ENCODE assay signal across 8 cellular contexts in genomic region chr18:24019641-24020331, GRCh38. TPM values are rescaled to one million over a fixed set of nuclear protein-coding genes. Genes with fewer than 3 reads are reported as not detected.
DNase-seq lines count a peak whose midpoint lies in the region; ATAC-seq and TF ChIP-seq lines count a peak whose summit lies in the region.

No MANE protein-coding gene starts in this region.

- H3K4me1 Mint-ChIP-seq in activated T-helper 1 cell treated with anti-CD3 and anti-CD28 coated beads, Interleukin-12 subunit alpha, Interleukin-12 subunit beta, Interleukin-2, Interleukin-4 antibody, amounts not matched to agents 30 ng/mL and 10 ng/mL and 1 ng/mL, durations not matched to agents 14 hours and 24 hours and 36 hours (ENCODE audit: low read depth) = peaks cover 90% of the 10 kb centered on the region

- no peak for TF ChIP-seq CTCF in gastroesophageal sphincter (IDR thresholded peaks at IDR 0.05)

- no peak overlapping the region for H3K4me3 ChIP-seq in Jurkat, Clone E6-1 (ENCODE audit: low read length)
- H3K4me3 ChIP-seq in gastroesophageal sphincter = no peak overlapping the region

- no peaks in the 10 kb centered on the region for H3K9me3 Mint-ChIP-seq in activated T-helper 1 cell treated with anti-CD3 and anti-CD28 coated beads, Interleukin-12 subunit alpha, Interleukin-12 subunit beta, Interleukin-2, Interleukin-4 antibody, amounts not matched to agents 30 ng/mL and 10 ng/mL and 1 ng/mL, durations not matched to agents 14 hours and 24 hours and 36 hours

- peak; percentile 77 for ATAC-seq in GM21423 (IDR thresholded peaks at IDR 0.05; ENCODE audit: unreplicated experiment)
- ATAC-seq in gastroesophageal sphincter = no peak

- TF ChIP-seq POLR2A in gastroesophageal sphincter (IDR thresholded peaks at IDR 0.05) = no peak

- peak overlapping the region; percentile 80 for H3K4me3 Mint-ChIP-seq in activated T-helper 1 cell treated with anti-CD3 and anti-CD28 coated beads, Interleukin-12 subunit alpha, Interleukin-12 subunit beta, Interleukin-2, Interleukin-4 antibody, amounts not matched to agents 30 ng/mL and 10 ng/mL and 1 ng/mL, durations not matched to agents 14 hours and 24 hours and 36 hours

- intact Hi-C loops in activated T-helper 1 cell treated with anti-CD3 and anti-CD28 coated beads, Interleukin-12 subunit alpha, Interleukin-12 subunit beta, Interleukin-2, Interleukin-4 antibody, amounts not matched to agents 30 ng/mL and 10 ng/mL and 1 ng/mL, durations not matched to agents 14 hours and 24 hours and 36 hours (cut with micrococcal nuclease) = loop anchor here (1.0 to 10.0 kb wide), 15 partner anchors 8 to 945 kb away; partner anchors contain the start of genes CABYR, NPC1, RIOK3 and RMC1

- H3K27me3 Mint-ChIP-seq in activated T-helper 1 cell treated with anti-CD3 and anti-CD28 coated beads, Interleukin-12 subunit alpha, Interleukin-12 subunit beta, Interleukin-2, Interleukin-4 antibody, amounts not matched to agents 30 ng/mL and 10 ng/mL and 1 ng/mL, durations not matched to agents 14 hours and 24 hours and 36 hours (ENCODE audit: insufficient read depth) = no peaks in the 10 kb centered on the region

- peaks cover 0 to 30% (median 0%) of the 10 kb centered on the region in 3 donors for H3K4me1 ChIP-seq in gastroesophageal sphincter

- H3K27ac ChIP-seq in gastroesophageal sphincter = no peak overlapping the region

- peak; percentile 24 for DNase-seq in GDM1 (lab: John Stamatoyannopoulos, UW)
- peak; percentile 95 for DNase-seq in Jurkat, Clone E6-1 (ENCODE audit: low read depth, low spot score)
- peak; percentile 71 for DNase-seq in activated T-helper 1 cell treated with anti-CD3 and anti-CD28 coated beads, Interleukin-12 subunit alpha, Interleukin-12 subunit beta, Interleukin-2, Interleukin-4 antibody, amounts not matched to agents 30 ng/mL and 10 ng/mL and 1 ng/mL, durations not matched to agents 14 hours and 24 hours and 36 hours (ENCODE audit: low spot score)
- peak; percentile 6 to 63 (median 36) for DNase-seq in stimulated activated naive CD4-positive, alpha-beta T cell (lab: John Stamatoyannopoulos, UW)
- DNase-seq in NCI-H2171 treated with DMSO at 0.1 percent for 48 hours (lab: John Stamatoyannopoulos, UW) = no peak
- no peak for DNase-seq in NCI-H146 treated with DMSO at 0.1 percent for 48 hours (lab: John Stamatoyannopoulos, UW; ENCODE audit: unreplicated experiment)

- peak overlapping the region; percentile 92 for H3K27ac Mint-ChIP-seq in activated T-helper 1 cell treated with anti-CD3 and anti-CD28 coated beads, Interleukin-12 subunit alpha, Interleukin-12 subunit beta, Interleukin-2, Interleukin-4 antibody, amounts not matched to agents 30 ng/mL and 10 ng/mL and 1 ng/mL, durations not matched to agents 14 hours and 24 hours and 36 hours

- no peaks in the 10 kb centered on the region for H3K9me3 ChIP-seq in gastroesophageal sphincter

- peaks cover 0 to 15% of the 10 kb centered on the region in 2 donors for H3K36me3 ChIP-seq in gastroesophageal sphincter

- TF ChIP-seq EP300 in gastroesophageal sphincter (IDR thresholded peaks at IDR 0.05) = no peak

- peaks cover 24% of the 10 kb centered on the region for H3K36me3 Mint-ChIP-seq in activated T-helper 1 cell treated with anti-CD3 and anti-CD28 coated beads, Interleukin-12 subunit alpha, Interleukin-12 subunit beta, Interleukin-2, Interleukin-4 antibody, amounts not matched to agents 30 ng/mL and 10 ng/mL and 1 ng/mL, durations not matched to agents 14 hours and 24 hours and 36 hours (ENCODE audit: low read depth)

- 81 to 92% methylated on average over 5 of the region's 5 CpGs for WGBS in gastroesophageal sphincter (ENCODE audit: low coverage in 1 of 2), 2 donors

- H3K27me3 ChIP-seq in gastroesophageal sphincter = no peaks in the 10 kb centered on the region

RNA-seq across cellular contexts. Expression of gene TTC39C, which starts 5.2 kb away (rescaled TPM):
- polyA plus RNA-seq in Jurkat, Clone E6-1 (2012; ENCODE audit: insufficient read depth, insufficient read length) = 16.8 TPM
- 28.8 and 31.8 TPM in 2 replicates for total RNA-seq in activated T-helper 1 cell treated with anti-CD3 and anti-CD28 coated beads, Interleukin-12 subunit alpha, Interleukin-12 subunit beta, Interleukin-2, Interleukin-4 antibody, amounts not matched to agents 30 ng/mL and 10 ng/mL and 1 ng/mL, durations not matched to agents 14 hours and 24 hours and 36 hours
- total RNA-seq in gastroesophageal sphincter = 10 to 100 TPM; 20.9 to 37.7 (median 33.6) TPM

Comparison
In these comparisons a context has a peak if more than half of its experiments do, and no peak if none do; other contexts are left out.
1. DNase-seq: peak in GDM1 (single experiment), Jurkat, Clone E6-1 (single experiment), activated T-helper 1 cell treated with anti-CD3 and anti-CD28 coated beads, Interleukin-12 subunit alpha, Interleukin-12 subunit beta, Interleukin-2, Interleukin-4 antibody, amounts not matched to agents 30 ng/mL and 10 ng/mL and 1 ng/mL, durations not matched to agents 14 hours and 24 hours and 36 hours (single experiment) and stimulated activated naive CD4-positive, alpha-beta T cell (6 of 6); none in NCI-H2171 treated with DMSO at 0.1 percent for 48 hours (single experiment) and NCI-H146 treated with DMSO at 0.1 percent for 48 hours (single experiment).